Comparison of ENCODE assay signal across 9 cellular contexts in genomic region chr7:1666251-1666778, GRCh38. TPM values are rescaled to one million over a fixed set of nuclear protein-coding genes. Genes with fewer than 3 reads are reported as not detected.
A peak's percentile ranks its signal among the peaks of the same experiment; 100 is the strongest.
DNase-seq lines count a peak whose midpoint lies in the region; ATAC-seq and TF ChIP-seq lines count a peak whose summit lies in the region.
"Had no signal": no experiment of that assay in that cellular context is flagged by ENCODE, and none has a peak within 500 bp of the region (broad histone marks: within the 10 kb centered on the region; RNA-seq: fewer than 3 reads in every experiment).

No MANE protein-coding gene starts in this region.

- H3K36me3 Mint-ChIP-seq in activated naive CD4-positive, alpha-beta T cell treated with anti-CD3 and anti-CD28 coated beads, Interleukin-2, amount 10 ng/mL, durations not matched to agents 7 days and 5 days: no peaks in the 10 kb centered on the region
- peaks cover 3% of the 10 kb centered on the region for H3K36me3 Mint-ChIP-seq in central memory CD8-positive, alpha-beta T cell (ENCODE audit: insufficient read depth)

- intact Hi-C loops in lower lobe of right lung (cut with DNase I) (no loop called here), vagina (cut with DNase I) (no loop called here)

- no peaks in the 10 kb centered on the region for H3K9me3 Mint-ChIP-seq in activated naive CD4-positive, alpha-beta T cell treated with anti-CD3 and anti-CD28 coated beads, Interleukin-2, amount 10 ng/mL, durations not matched to agents 7 days and 5 days
- H3K9me3 Mint-ChIP-seq in central memory CD8-positive, alpha-beta T cell: no peaks in the 10 kb centered on the region

- TF ChIP-seq CTCF in lower lobe of right lung (IDR thresholded peaks at IDR 0.05) (no peak), vagina (IDR thresholded peaks at IDR 0.05) (no peak)

- TF ChIP-seq POLR2A in vagina (IDR thresholded peaks at IDR 0.05): no peak

- H3K4me3 ChIP-seq in lower lobe of right lung (peak overlapping the region; percentile 60), vagina (peak overlapping the region; percentile 51 to 57)

- H3K27me3 ChIP-seq in lower lobe of right lung (ENCODE audit: low read depth) (peaks cover 92% of the 10 kb centered on the region), vagina (no peaks in the 10 kb centered on the region)

- H3K27ac ChIP-seq in lower lobe of right lung (no peak overlapping the region), vagina (peak overlapping the region; percentile 65)

- H3K9me3 ChIP-seq in lower lobe of right lung: no peaks in the 10 kb centered on the region
- H3K9me3 ChIP-seq in vagina: no peaks in the 10 kb centered on the region

- H3K4me1 ChIP-seq in lower lobe of right lung: peaks cover 38% of the 10 kb centered on the region
- H3K4me1 ChIP-seq in vagina: peaks cover 67% of the 10 kb centered on the region

- no peaks in the 10 kb centered on the region for H3K36me3 ChIP-seq in lower lobe of right lung
- H3K36me3 ChIP-seq in vagina: no peaks in the 10 kb centered on the region

- CTCF ChIA-PET in activated naive CD4-positive, alpha-beta T cell treated with anti-CD3 and anti-CD28 coated beads, Interleukin-2, amount 10 ng/mL, durations not matched to agents 7 days and 5 days (lab: Charles Lee): no interaction called here

- no peak overlapping the region for H3K4me3 Mint-ChIP-seq in activated naive CD4-positive, alpha-beta T cell treated with anti-CD3 and anti-CD28 coated beads, Interleukin-2, amount 10 ng/mL, durations not matched to agents 7 days and 5 days
- peak overlapping the region; percentile 79 for H3K4me3 Mint-ChIP-seq in central memory CD8-positive, alpha-beta T cell

- H3K27ac Mint-ChIP-seq in activated naive CD4-positive, alpha-beta T cell treated with anti-CD3 and anti-CD28 coated beads, Interleukin-2, amount 10 ng/mL, durations not matched to agents 7 days and 5 days: no peak overlapping the region
- no peak overlapping the region for H3K27ac Mint-ChIP-seq in central memory CD8-positive, alpha-beta T cell (ENCODE audit: low read depth)

- peaks cover 16% of the 10 kb centered on the region for H3K4me1 Mint-ChIP-seq in activated naive CD4-positive, alpha-beta T cell treated with anti-CD3 and anti-CD28 coated beads, Interleukin-2, amount 10 ng/mL, durations not matched to agents 7 days and 5 days
- H3K4me1 Mint-ChIP-seq in central memory CD8-positive, alpha-beta T cell: peaks cover 19% of the 10 kb centered on the region

- peak; percentile 19 for DNase-seq in activated naive CD4-positive, alpha-beta T cell treated with anti-CD3 and anti-CD28 coated beads, Interleukin-2, amount 10 ng/mL, durations not matched to agents 7 days and 5 days
- DNase-seq in activated naive CD4-positive, alpha-beta T cell treated with Interleukin-2 at 50 U/mL for 16 hours: no peak
- DNase-seq in central memory CD8-positive, alpha-beta T cell (ENCODE audit: low spot score in 2 of 2): no peak
- DNase-seq in lower lobe of right lung (peak; percentile 39), vagina (ENCODE audit: extremely low spot score in 2 of 2) (no peak), medulla oblongata (ENCODE audit: extremely low spot score) (no peak), UCSD-AML1 (lab: John Stamatoyannopoulos, UW; ENCODE audit: unreplicated experiment) (no peak)
- DNase-seq: COR-L47 had no signal

- peaks cover 89% of the 10 kb centered on the region for H3K27me3 Mint-ChIP-seq in activated naive CD4-positive, alpha-beta T cell treated with anti-CD3 and anti-CD28 coated beads, Interleukin-2, amount 10 ng/mL, durations not matched to agents 7 days and 5 days
- peaks cover 48% of the 10 kb centered on the region for H3K27me3 Mint-ChIP-seq in central memory CD8-positive, alpha-beta T cell

- ATAC-seq in central memory CD8-positive, alpha-beta T cell (replicated peaks; ENCODE audit: extremely low read depth, poor library complexity, severe bottlenecking): no peak
- ATAC-seq in lower lobe of right lung (no peak), GM21528 (IDR thresholded peaks at IDR 0.05; ENCODE audit: low FRiP score, unreplicated experiment) (no peak)

RNA-seq across cellular contexts. Expression of gene ELFN1, which starts 3.8 kb away (rescaled TPM):
- total RNA-seq in lower lobe of right lung (1.4 TPM), vagina (2.2 TPM)

Comparison
In these comparisons a context has a peak if more than half of its experiments do, and no peak if none do; other contexts are left out.
1. DNase-seq: peak in activated naive CD4-positive, alpha-beta T cell treated with anti-CD3 and anti-CD28 coated beads, Interleukin-2, amount 10 ng/mL, durations not matched to agents 7 days and 5 days (single experiment) and lower lobe of right lung (single experiment); none in activated naive CD4-positive, alpha-beta T cell treated with Interleukin-2 at 50 U/mL for 16 hours (single experiment), central memory CD8-positive, alpha-beta T cell (0 of 2), vagina (0 of 2), medulla oblongata (single experiment) and UCSD-AML1 (single experiment).